In the genomic region with DNA sequence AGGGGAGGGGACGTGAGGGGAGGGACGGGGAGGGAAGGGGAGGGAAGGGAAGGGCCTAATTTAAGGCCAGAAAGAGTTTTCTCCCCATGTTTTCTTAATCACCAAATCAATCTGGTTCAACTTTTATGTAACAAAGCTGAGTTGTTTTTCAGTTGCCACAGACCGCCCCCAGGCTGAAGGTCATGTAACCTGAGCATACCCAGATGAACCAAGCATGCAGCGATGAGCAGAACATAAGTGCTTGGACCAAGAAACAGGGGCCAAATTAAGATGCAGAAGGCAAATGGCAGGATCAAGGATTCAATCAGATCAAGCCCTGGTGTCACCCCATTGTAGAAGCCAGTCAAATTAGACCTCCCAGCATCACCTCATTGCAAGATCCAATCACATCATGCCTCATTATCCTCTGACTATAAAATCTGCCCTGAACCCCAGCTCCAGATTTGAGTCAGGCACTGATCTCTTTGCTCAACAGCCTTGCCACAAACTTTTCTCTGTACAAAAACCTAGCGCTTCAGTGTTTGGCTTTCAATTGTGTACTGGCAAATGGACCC, we compare ENCODE assay signal across 15 cellular contexts.
"Had no signal": no experiment of that assay in that cellular context is flagged by ENCODE, and none has a peak within 500 bp of the region (broad histone marks: within the 10 kb centered on the region; RNA-seq: fewer than 3 reads in every experiment).

No MANE protein-coding gene starts in this region.

- H3K36me3 ChIP-seq: ascending aorta, spleen, tibial artery had no signal

- H3K9me3 ChIP-seq: ascending aorta, tibial artery had no signal

- H3K4me1 Mint-ChIP-seq: activated naive CD4-positive, alpha-beta T cell treated with anti-CD3 and anti-CD28 coated beads, Interleukin-2, amount 50 U/mL, for 24 hours; naive thymus-derived CD4-positive, alpha-beta T cell had no signal

- H3K36me3 Mint-ChIP-seq: activated naive CD4-positive, alpha-beta T cell treated with anti-CD3 and anti-CD28 coated beads, Interleukin-2, amount 50 U/mL, for 24 hours; naive thymus-derived CD4-positive, alpha-beta T cell had no signal

- DNase-seq: activated CD4-positive, alpha-beta T cell treated with anti-CD3 and anti-CD28 coated beads, Interleukin-2, amount 50 U/mL, for 1 hour; activated CD4-positive, CD25-positive, alpha-beta regulatory T cell; activated gamma-delta T cell; activated T-cell treated with anti-CD3 and anti-CD28 coated beads, Interleukin-2, amount 50 U/mL, for 72 hours; erythroblast; mesenchymal stem cell; naive thymus-derived CD4-positive, alpha-beta T cell; spleen; stimulated activated naive CD4-positive, alpha-beta T cell; T-helper 1 cell; T-helper 9 cell; tibial artery had no signal

- H3K27me3 ChIP-seq: ascending aorta, tibial artery had no signal

- H3K27ac ChIP-seq: ascending aorta, coronary artery, spleen, tibial artery had no signal

- H3K4me3 Mint-ChIP-seq: activated naive CD4-positive, alpha-beta T cell treated with anti-CD3 and anti-CD28 coated beads, Interleukin-2, amount 50 U/mL, for 24 hours; activated T-cell treated with anti-CD3 and anti-CD28 coated beads, Interleukin-2, amount 50 U/mL, for 72 hours; naive thymus-derived CD4-positive, alpha-beta T cell had no signal

- H3K4me1 ChIP-seq: ascending aorta, spleen, tibial artery had no signal

- ATAC-seq: naive thymus-derived CD4-positive, alpha-beta T cell had no signal

- H3K9me3 Mint-ChIP-seq: activated naive CD4-positive, alpha-beta T cell treated with anti-CD3 and anti-CD28 coated beads, Interleukin-2, amount 50 U/mL, for 24 hours had no signal

- H3K27ac Mint-ChIP-seq: activated naive CD4-positive, alpha-beta T cell treated with anti-CD3 and anti-CD28 coated beads, Interleukin-2, amount 50 U/mL, for 24 hours; activated T-cell treated with anti-CD3 and anti-CD28 coated beads, Interleukin-2, amount 50 U/mL, for 72 hours; naive thymus-derived CD4-positive, alpha-beta T cell had no signal

- H3K4me3 ChIP-seq: ascending aorta, coronary artery, spleen, tibial artery had no signal
